Comparison of ENCODE assay signal across 1 cellular context in the genomic region with DNA sequence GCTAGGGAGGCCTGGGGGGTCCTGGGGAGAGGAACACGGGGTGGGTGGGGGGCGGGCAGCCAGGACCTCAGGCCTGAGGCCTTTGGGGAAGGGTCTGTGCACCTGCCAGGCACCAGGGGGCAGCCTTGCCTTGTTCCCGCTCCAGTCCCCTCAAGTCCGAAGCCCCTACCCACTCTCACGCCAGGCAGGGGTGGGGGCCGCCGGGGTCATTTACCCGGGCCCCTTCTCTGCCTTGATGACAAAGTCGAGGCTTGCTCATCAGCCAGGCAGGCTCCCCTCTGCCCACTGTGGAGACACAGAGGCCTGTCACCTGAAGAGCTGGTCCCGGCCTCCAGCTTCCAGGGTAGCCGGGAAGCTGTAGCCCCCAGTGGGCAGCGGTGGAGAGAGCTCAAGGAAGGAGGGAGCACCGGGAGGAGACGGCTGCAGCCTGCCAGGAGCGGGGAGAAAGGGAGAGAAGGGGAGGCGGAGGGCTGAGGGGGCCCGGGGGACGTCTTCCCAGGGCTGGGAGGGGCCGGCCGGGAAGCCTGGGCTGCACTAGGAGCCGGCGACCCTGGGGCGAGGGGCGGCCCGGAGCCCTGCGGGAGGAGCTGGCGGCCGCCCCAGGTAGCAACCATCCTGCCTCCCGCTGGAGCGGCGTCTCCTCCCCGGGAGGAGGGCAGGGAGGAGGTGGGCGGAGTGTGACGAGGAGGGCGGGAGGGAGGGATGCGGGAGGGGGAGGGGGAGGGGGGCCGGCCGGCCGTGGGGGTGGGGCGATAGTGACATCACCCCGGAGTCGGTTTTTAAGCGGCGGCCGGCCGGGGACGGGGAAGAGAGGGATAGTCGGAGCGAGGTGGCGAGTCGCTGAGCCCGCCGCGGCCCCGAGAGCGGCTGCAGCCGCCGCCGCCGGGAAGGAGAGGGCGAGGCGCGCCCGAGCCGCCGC.
TF ChIP-seq lines count a peak whose summit lies in the region.

A gene (plus strand): TSS at position 806 of the 919 bp plus-strand sequence. CDS start 649 bp downstream, outside the sequence.

TF ChIP-seq in HEK293, 187 proteins besides CTCF, POLR2A, EP300 and RAD21 (continued from another document):
- TF ChIP-seq, protein P1, sequence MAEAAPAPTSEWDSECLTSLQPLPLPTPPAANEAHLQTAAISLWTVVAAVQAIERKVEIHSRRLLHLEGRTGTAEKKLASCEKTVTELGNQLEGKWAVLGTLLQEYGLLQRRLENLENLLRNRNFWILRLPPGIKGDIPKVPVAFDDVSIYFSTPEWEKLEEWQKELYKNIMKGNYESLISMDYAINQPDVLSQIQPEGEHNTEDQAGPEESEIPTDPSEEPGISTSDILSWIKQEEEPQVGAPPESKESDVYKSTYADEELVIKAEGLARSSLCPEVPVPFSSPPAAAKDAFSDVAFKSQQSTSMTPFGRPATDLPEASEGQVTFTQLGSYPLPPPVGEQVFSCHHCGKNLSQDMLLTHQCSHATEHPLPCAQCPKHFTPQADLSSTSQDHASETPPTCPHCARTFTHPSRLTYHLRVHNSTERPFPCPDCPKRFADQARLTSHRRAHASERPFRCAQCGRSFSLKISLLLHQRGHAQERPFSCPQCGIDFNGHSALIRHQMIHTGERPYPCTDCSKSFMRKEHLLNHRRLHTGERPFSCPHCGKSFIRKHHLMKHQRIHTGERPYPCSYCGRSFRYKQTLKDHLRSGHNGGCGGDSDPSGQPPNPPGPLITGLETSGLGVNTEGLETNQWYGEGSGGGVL (tag by site-specific recombination; IDR thresholded peaks at IDR 0.05), result peak; percentile 65
- TF ChIP-seq ZBTB8A (tag by site-specific recombination; IDR thresholded peaks at IDR 0.05) (peak; percentile 40; the same call in 1 of the 2 replicates), GLIS2 (tag by site-specific recombination; IDR thresholded peaks at IDR 0.05) (peak; percentile 59), ZIC2 (tag by site-specific recombination; IDR thresholded peaks at IDR 0.05) (peak; percentile 57), ZNF768 (tag by site-specific recombination; IDR thresholded peaks at IDR 0.05) (no peak), SP2 (tag by site-specific recombination; IDR thresholded peaks at IDR 0.05) (peak; percentile 25), IKZF3 (tag by site-specific recombination; IDR thresholded peaks at IDR 0.05) (peak; percentile 59), ZNF837 (tag by site-specific recombination; IDR thresholded peaks at IDR 0.05) (no peak), ZBTB21 (tag by site-specific recombination; IDR thresholded peaks at IDR 0.05) (no peak), ZNF423 (tag by site-specific recombination; IDR thresholded peaks at IDR 0.05) (0 out of 2 replicates have a peak, but pooled peaks have one; percentile 36), ZNF138 (tag by site-specific recombination; IDR thresholded peaks at IDR 0.05; ENCODE audit: borderline replicate concordance) (no peak), SP3 (tag by site-specific recombination; IDR thresholded peaks at IDR 0.05) (peak; percentile 25; the same call in 1 of the 2 replicates)
- TF ChIP-seq, protein P2, sequence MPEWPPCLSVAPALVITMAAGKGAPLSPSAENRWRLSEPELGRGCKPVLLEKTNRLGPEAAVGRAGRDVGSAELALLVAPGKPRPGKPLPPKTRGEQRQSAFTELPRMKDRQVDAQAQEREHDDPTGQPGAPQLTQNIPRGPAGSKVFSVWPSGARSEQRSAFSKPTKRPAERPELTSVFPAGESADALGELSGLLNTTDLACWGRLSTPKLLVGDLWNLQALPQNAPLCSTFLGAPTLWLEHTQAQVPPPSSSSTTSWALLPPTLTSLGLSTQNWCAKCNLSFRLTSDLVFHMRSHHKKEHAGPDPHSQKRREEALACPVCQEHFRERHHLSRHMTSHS (tag by site-specific recombination; IDR thresholded peaks at IDR 0.05), result no peak
- TF ChIP-seq, protein P3, sequence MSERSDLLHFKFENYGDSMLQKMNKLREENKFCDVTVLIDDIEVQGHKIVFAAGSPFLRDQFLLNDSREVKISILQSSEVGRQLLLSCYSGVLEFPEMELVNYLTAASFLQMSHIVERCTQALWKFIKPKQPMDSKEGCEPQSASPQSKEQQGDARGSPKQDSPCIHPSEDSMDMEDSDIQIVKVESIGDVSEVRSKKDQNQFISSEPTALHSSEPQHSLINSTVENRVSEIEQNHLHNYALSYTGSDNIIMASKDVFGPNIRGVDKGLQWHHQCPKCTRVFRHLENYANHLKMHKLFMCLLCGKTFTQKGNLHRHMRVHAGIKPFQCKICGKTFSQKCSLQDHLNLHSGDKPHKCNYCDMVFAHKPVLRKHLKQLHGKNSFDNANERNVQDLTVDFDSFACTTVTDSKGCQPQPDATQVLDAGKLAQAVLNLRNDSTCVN (tag by site-specific recombination; optimal IDR thresholded peaks at IDR 0.05), result peak; percentile 18
